ENCODE assay signal across 20 cellular contexts in genomic region chr2:57876313-57876712, GRCh38.
DNase-seq lines count a peak whose midpoint lies in the region; ATAC-seq and TF ChIP-seq lines count a peak whose summit lies in the region.
"Had no signal": no experiment of that assay in that cellular context is flagged by ENCODE, and none has a peak within 500 bp of the region (broad histone marks: within the 10 kb centered on the region; RNA-seq: fewer than 3 reads in every experiment).

No MANE protein-coding gene starts in this region.

- DNase-seq in glutamatergic neuron (no peak), left colon (no peak), NCI-H1417 treated with DMSO at 0.1 percent for 48 hours (lab: John Stamatoyannopoulos, UW) (no peak)
- DNase-seq in activated T-cell treated with anti-CD3 and anti-CD28 coated beads, Interleukin-2, amount 50 U/mL, for 1 hour, result no peak
- DNase-seq: activated CD4-positive, alpha-beta T cell treated with anti-CD3 and anti-CD28 coated beads for 48 hours; activated CD8-positive, alpha-beta memory T cell treated with anti-CD3 and anti-CD28 coated beads, Interleukin-2, amount 50 U/mL, for 48 hours; activated naive CD4-positive, alpha-beta T cell treated with anti-CD3 and anti-CD28 coated beads for 36 hours; foreskin fibroblast; GDM1; H9; Kasumi-1; left ventricle myocardium inferior; NCI-H1436; occipital lobe; right lobe of liver; SJCRH30; substantia nigra had no signal

- peaks cover 31% of the 10 kb centered on the region for H3K4me1 Mint-ChIP-seq in glutamatergic neuron (ENCODE audit: low read depth, unreplicated experiment)

- H3K27ac Mint-ChIP-seq in glutamatergic neuron (ENCODE audit: unreplicated experiment), result peak overlapping the region; percentile 72
- H3K27ac Mint-ChIP-seq: activated naive CD4-positive, alpha-beta T cell treated with anti-CD3 and anti-CD28 coated beads for 36 hours; H9 had no signal

- no peaks in the 10 kb centered on the region for H3K27me3 Mint-ChIP-seq in glutamatergic neuron (ENCODE audit: unreplicated experiment)

- H3K9me3 Mint-ChIP-seq in glutamatergic neuron (ENCODE audit: unreplicated experiment), result no peaks in the 10 kb centered on the region
- H3K9me3 Mint-ChIP-seq: activated naive CD4-positive, alpha-beta T cell treated with anti-CD3 and anti-CD28 coated beads for 36 hours; H9 had no signal

- ATAC-seq in GM18907 (IDR thresholded peaks at IDR 0.05; ENCODE audit: unreplicated experiment) (peak; percentile 65), GM21786 (IDR thresholded peaks at IDR 0.05; ENCODE audit: unreplicated experiment) (peak; percentile 57), HG03103 (IDR thresholded peaks at IDR 0.05; ENCODE audit: low read depth, unreplicated experiment) (peak; percentile 49), left colon (no peak)
- ATAC-seq: right lobe of liver had no signal

- H3K4me3 Mint-ChIP-seq in glutamatergic neuron (ENCODE audit: unreplicated experiment), result no peak overlapping the region
- H3K4me3 Mint-ChIP-seq: activated naive CD4-positive, alpha-beta T cell treated with anti-CD3 and anti-CD28 coated beads for 36 hours; H9 had no signal

- no peaks in the 10 kb centered on the region for H3K36me3 Mint-ChIP-seq in glutamatergic neuron (ENCODE audit: unreplicated experiment)

- intact Hi-C loops in left colon (cut with DNase I, micrococcal nuclease), result no loop called here

- no peak for TF ChIP-seq CTCF in glutamatergic neuron (IDR thresholded peaks at IDR 0.05; ENCODE audit: partially characterized antibody, unreplicated experiment)
